ENCODE assay signal across 35 cellular contexts in the genomic region with DNA sequence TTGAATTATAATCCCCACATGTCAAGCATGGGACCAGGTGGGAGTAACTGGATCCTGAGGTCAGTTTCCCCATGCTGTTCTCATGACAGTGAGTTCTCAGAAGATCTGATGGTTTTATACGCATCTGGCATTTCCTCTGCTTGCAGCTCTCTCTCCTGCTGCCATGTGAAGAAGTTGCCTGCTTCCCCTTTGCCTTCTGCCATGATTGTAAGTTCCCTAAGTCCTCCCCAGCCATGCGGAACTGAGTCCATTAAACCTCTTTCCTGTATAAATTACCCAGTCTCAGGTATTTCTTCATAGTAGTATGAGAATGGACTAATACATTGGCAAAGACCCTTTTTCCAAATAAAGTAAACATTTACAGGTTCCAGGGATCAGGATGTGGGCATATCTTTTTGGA.
"Had no signal": no experiment of that assay in that cellular context is flagged by ENCODE, and none has a peak within 500 bp of the region (broad histone marks: within the 10 kb centered on the region; RNA-seq: fewer than 3 reads in every experiment).

No MANE protein-coding gene starts in this region.

- H3K27me3 Mint-ChIP-seq: activated B cell treated with CpG ODN at 0.5 μM for 24 hours had no signal

- H3K4me3 ChIP-seq: adrenal gland, body of pancreas, SJSA1 had no signal

- H3K9ac ChIP-seq: KMS-11, SK-N-SH had no signal

- H3K4me3 Mint-ChIP-seq: activated B cell treated with CpG ODN at 0.5 μM for 24 hours; activated CD4-positive, alpha-beta memory T cell treated with anti-CD3 and anti-CD28 coated beads for 36 hours; activated naive CD4-positive, alpha-beta T cell treated with anti-CD3 and anti-CD28 coated beads for 36 hours; activated T-cell treated with anti-CD3 and anti-CD28 coated beads, Interleukin-2, amount 50 U/mL, for 4 hours; activated T-helper 1 cell treated with anti-CD3 and anti-CD28 coated beads, Interleukin-12 subunit alpha, Interleukin-12 subunit beta, Interleukin-2, Interleukin-4 antibody, amounts not matched to agents 30 ng/mL and 10 ng/mL and 1 ng/mL, durations not matched to agents 14 hours and 24 hours and 36 hours had no signal

- DNase-seq: activated B cell treated with CpG ODN at 0.5 μM for 24 hours; activated CD4-positive, alpha-beta memory T cell treated with anti-CD3 and anti-CD28 coated beads for 36 hours; activated CD4-positive, alpha-beta T cell treated with anti-CD3 and anti-CD28 coated beads for 4 hours; activated CD4-positive, alpha-beta T cell treated with anti-CD3 and anti-CD28 coated beads, Interleukin-2, amount 50 U/mL, for 1 hour; activated CD4-positive, CD25-positive, alpha-beta regulatory T cell treated with anti-CD3 and anti-CD28 coated beads, Interleukin-2, amount 50 U/mL, for 72 hours; activated CD8-positive, alpha-beta memory T cell treated with anti-CD3 and anti-CD28 coated beads, Interleukin-2, amount 50 U/mL, for 4 hours; activated gamma-delta T cell treated with Interleukin-2 at 50 U/mL for 16 hours; activated naive CD4-positive, alpha-beta T cell treated with anti-CD3 and anti-CD28 coated beads for 36 hours; activated T-cell treated with anti-CD3 and anti-CD28 coated beads for 4 hours; activated T-cell treated with anti-CD3 and anti-CD28 coated beads, Interleukin-2, amount 50 U/mL, for 4 hours; body of pancreas; caudate nucleus; cerebellar nuclear complex; MM.1S; NCI-H1048; NCI-H1105 treated with DMSO at 0.1 percent for 48 hours; NCI-H1436; NCI-H1694; NCI-H1930; NCI-H345; NCI-H524 treated with DMSO at 0.1 percent for 48 hours; NK-92 treated with Interleukin-12 subunit alpha and Interleukin-12 subunit beta, amount 100 ng/mL, for 24 hours; SHP77; SK-N-SH; SW 1271; T-helper 1 cell; T-helper 2 cell; T-helper 9 cell had no signal

- H3K27ac Mint-ChIP-seq: activated B cell treated with CpG ODN at 0.5 μM for 24 hours; activated CD4-positive, alpha-beta memory T cell treated with anti-CD3 and anti-CD28 coated beads for 36 hours; activated naive CD4-positive, alpha-beta T cell treated with anti-CD3 and anti-CD28 coated beads for 36 hours; activated naive CD4-positive, alpha-beta T cell treated with anti-CD3 and anti-CD28 coated beads, Interleukin-2, amount 50 U/mL, for 72 hours; activated T-helper 1 cell treated with anti-CD3 and anti-CD28 coated beads, Interleukin-12 subunit alpha, Interleukin-12 subunit beta, Interleukin-2, Interleukin-4 antibody, amounts not matched to agents 30 ng/mL and 10 ng/mL and 1 ng/mL, durations not matched to agents 14 hours and 24 hours and 36 hours had no signal

- H3K4me1 Mint-ChIP-seq: activated B cell treated with CpG ODN at 0.5 μM for 24 hours had no signal

- ATAC-seq: activated naive CD4-positive, alpha-beta T cell treated with anti-CD3 and anti-CD28 coated beads, Interleukin-2, amount 50 U/mL, for 72 hours; activated T-cell treated with anti-CD3 and anti-CD28 coated beads, Interleukin-2, amount 50 U/mL, for 4 hours; body of pancreas; Panc1 had no signal

- H3K36me3 Mint-ChIP-seq: activated CD4-positive, alpha-beta memory T cell treated with anti-CD3 and anti-CD28 coated beads for 36 hours; activated naive CD4-positive, alpha-beta T cell treated with anti-CD3 and anti-CD28 coated beads, Interleukin-2, amount 50 U/mL, for 72 hours had no signal

- H3K4me1 ChIP-seq: adrenal gland, body of pancreas had no signal

- H3K4me2 ChIP-seq: KMS-11, SK-N-SH had no signal

- H3K27ac ChIP-seq: adrenal gland, body of pancreas, KMS-11, SJSA1, VCaP had no signal

- H3K9me3 ChIP-seq: adrenal gland, body of pancreas, SJSA1, SK-N-SH had no signal

- H3K27me3 ChIP-seq: adrenal gland, body of pancreas, SJSA1 had no signal

- H3K9me3 Mint-ChIP-seq: activated CD4-positive, alpha-beta memory T cell treated with anti-CD3 and anti-CD28 coated beads for 36 hours; activated naive CD4-positive, alpha-beta T cell treated with anti-CD3 and anti-CD28 coated beads for 36 hours; activated naive CD4-positive, alpha-beta T cell treated with anti-CD3 and anti-CD28 coated beads, Interleukin-2, amount 50 U/mL, for 72 hours; activated T-cell treated with anti-CD3 and anti-CD28 coated beads, Interleukin-2, amount 50 U/mL, for 4 hours; activated T-helper 1 cell treated with anti-CD3 and anti-CD28 coated beads, Interleukin-12 subunit alpha, Interleukin-12 subunit beta, Interleukin-2, Interleukin-4 antibody, amounts not matched to agents 30 ng/mL and 10 ng/mL and 1 ng/mL, durations not matched to agents 14 hours and 24 hours and 36 hours had no signal

- H3K36me3 ChIP-seq: adrenal gland, SJSA1 had no signal
